22 cellular contexts compared by ENCODE assay signal in the genomic region with DNA sequence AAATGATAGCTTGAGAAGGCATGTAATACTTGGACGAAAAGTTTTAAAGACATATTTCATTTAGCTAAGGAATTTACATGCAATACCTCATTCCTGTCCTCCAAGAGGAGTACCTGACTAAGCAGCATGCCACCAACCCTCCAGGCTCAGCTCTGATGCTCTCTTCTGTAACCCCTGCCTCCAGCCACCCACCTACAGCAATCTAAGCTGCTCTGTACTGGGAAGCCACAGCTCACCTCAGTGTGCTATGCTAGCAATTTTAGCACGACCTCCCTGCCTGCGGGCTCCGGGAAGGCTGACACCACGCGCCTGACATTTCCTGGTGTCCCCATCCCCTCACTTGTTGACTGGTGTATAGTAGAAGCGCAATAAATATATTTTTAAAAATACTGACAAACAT. TPM values are rescaled to one million over a fixed set of nuclear protein-coding genes. Genes with fewer than 3 reads are reported as not detected.
DNase-seq lines count a peak whose midpoint lies in the region; FAIRE-seq and TF ChIP-seq lines count a peak whose summit lies in the region.
"Had no signal": no experiment of that assay in that cellular context is flagged by ENCODE, and none has a peak within 500 bp of the region (broad histone marks: within the 10 kb centered on the region; RNA-seq: fewer than 3 reads in every experiment).

No MANE protein-coding gene starts in this region.

- no peaks in the 10 kb centered on the region for H3K79me2 ChIP-seq in astrocyte (ENCODE audit: insufficient read depth, low read length)

- no peaks in the 10 kb centered on the region for H3K9me3 Mint-ChIP-seq in astrocyte (ENCODE audit: unreplicated experiment)
- H3K9me3 Mint-ChIP-seq: CD4-positive, alpha-beta memory T cell; GM23338; HFFc6 had no signal

- H3K36me3 Mint-ChIP-seq in astrocyte (ENCODE audit: low read depth, unreplicated experiment): no peaks in the 10 kb centered on the region
- H3K36me3 Mint-ChIP-seq: CD4-positive, alpha-beta memory T cell had no signal

- DNase-seq in astrocyte (ENCODE audit: low read depth): no peak
- DNase-seq in iPS-NIHi7 (ENCODE audit: extremely low spot score): peak; percentile 22
- DNase-seq in amygdala (lab: John Stamatoyannopoulos, UW): no peak
- DNase-seq in NAMALWA (ENCODE audit: low spot score): no peak
- DNase-seq in ovary: no peak
- no peak for DNase-seq in Ammon's horn (ENCODE audit: low spot score)
- DNase-seq: 8988T; ACHN; AML-193; C1 segment of cervical spinal cord; Calu3; CD4-positive, alpha-beta memory T cell; COR-L47; DMS79; EL; GF-D8; H9; HFFc6 had no signal

- H3K4me3 ChIP-seq in HEK293 (ENCODE audit: low read depth, low read length): no peak overlapping the region
- no peak overlapping the region for H3K4me3 ChIP-seq in astrocyte (ENCODE audit: insufficient read depth, low read depth, low read length)
- no peak overlapping the region for H3K4me3 ChIP-seq in ovary
- H3K4me3 ChIP-seq: A549, GM23338 had no signal

- WGBS in ovary, 3 donors: 75 to 85% (median 78%) methylated on average over 7 of the region's 7 CpGs

- no peak overlapping the region for H3K9ac ChIP-seq in astrocyte (ENCODE audit: low read length)

- no peaks in the 10 kb centered on the region for H3K27me3 ChIP-seq in astrocyte (ENCODE audit: insufficient read depth, low read length)
- H3K27me3 ChIP-seq in ovary: no peaks in the 10 kb centered on the region

- FAIRE-seq in astrocyte (lab: Jason Lieb, UNC): peak; percentile 96
- FAIRE-seq: GM12891 had no signal

- H3K4me1 Mint-ChIP-seq in astrocyte (ENCODE audit: low read depth, unreplicated experiment): peaks cover 20% of the 10 kb centered on the region
- H3K4me1 Mint-ChIP-seq: CD4-positive, alpha-beta memory T cell had no signal

- H3K9me3 ChIP-seq in HEK293 (ENCODE audit: control insufficient read depth, insufficient read depth, low read depth, low read length): no peaks in the 10 kb centered on the region
- H3K9me3 ChIP-seq in astrocyte (ENCODE audit: insufficient read depth, low read depth, low read length): no peaks in the 10 kb centered on the region
- H3K9me3 ChIP-seq in ovary: no peaks in the 10 kb centered on the region
- H3K9me3 ChIP-seq: A549 had no signal

- no peaks in the 10 kb centered on the region for H3K36me3 ChIP-seq in HEK293 (ENCODE audit: control insufficient read depth in 2 of 2, insufficient read depth in 1 of 2, low read length in 2 of 2)
- H3K36me3 ChIP-seq in astrocyte (ENCODE audit: insufficient read depth, low read length): no peaks in the 10 kb centered on the region
- H3K36me3 ChIP-seq in ovary: no peaks in the 10 kb centered on the region

- CTCF ChIA-PET in HEK293 (lab: Yijun Ruan, JAX): no interaction called here

- H3K27me3 Mint-ChIP-seq in astrocyte (ENCODE audit: low read depth, unreplicated experiment): no peaks in the 10 kb centered on the region

- no peak for TF ChIP-seq EP300 in ovary (IDR thresholded peaks at IDR 0.05)

- H3K4me1 ChIP-seq in HEK293 (ENCODE audit: control insufficient read depth, insufficient read depth, low read length) (peaks cover 10% of the 10 kb centered on the region; the same call in 1 of the 2 replicates), astrocyte (ENCODE audit: insufficient read depth, low read length) (peaks cover 4% of the 10 kb centered on the region), ovary (ENCODE audit: insufficient read depth) (no peaks in the 10 kb centered on the region)
- H3K4me1 ChIP-seq: A549 had no signal

- H3K4me2 ChIP-seq in astrocyte (ENCODE audit: low read length): no peak overlapping the region
- H3K4me2 ChIP-seq: A549, GM23338 had no signal

- H3K27ac ChIP-seq in HEK293 (ENCODE audit: extremely low read depth, low read depth, low read length) (no peak overlapping the region), astrocyte (ENCODE audit: low read depth, low read length) (no peak overlapping the region), ovary (no peak overlapping the region)
- H3K27ac ChIP-seq: A549 had no signal

- H3K4me3 Mint-ChIP-seq in astrocyte (ENCODE audit: unreplicated experiment): no peak overlapping the region
- H3K4me3 Mint-ChIP-seq: CD4-positive, alpha-beta memory T cell; GM23338; H9; HFFc6 had no signal

- POLR2A ChIA-PET in HEK293 (lab: Yijun Ruan, JAX): no interaction called here

- TF ChIP-seq CTCF in HEK293 (tag by site-specific recombination; IDR thresholded peaks at IDR 0.05) (no peak), astrocyte (IDR thresholded peaks at IDR 0.05; ENCODE audit: insufficient read depth, low read depth, low read length) (no peak), ovary (IDR thresholded peaks at IDR 0.05) (no peak)

- no peaks in the 10 kb centered on the region for H4K20me1 ChIP-seq in astrocyte (ENCODE audit: insufficient read depth, low read length)

- intact Hi-C loops in ovary (cut with DNase I): no loop called here

- H3K27ac Mint-ChIP-seq in astrocyte (ENCODE audit: unreplicated experiment): no peak overlapping the region
- H3K27ac Mint-ChIP-seq: CD4-positive, alpha-beta memory T cell; GM23338; H9; HFFc6 had no signal

- H2AFZ ChIP-seq in astrocyte (ENCODE audit: low read depth, low read length): no peak overlapping the region
- H2AFZ ChIP-seq: GM23338 had no signal

- TF ChIP-seq POLR2A in ovary (IDR thresholded peaks at IDR 0.05): no peak

TF ChIP-seq in HEK293, 187 proteins besides CTCF, POLR2A, EP300 and RAD21:
- TF ChIP-seq ZNF214 (tag by site-specific recombination; IDR thresholded peaks at IDR 0.05; ENCODE audit: borderline replicate concordance): no peak
- 0 out of 2 replicates have a peak, but pooled peaks have one; percentile 12 for TF ChIP-seq EGR2 (tag by site-specific recombination; IDR thresholded peaks at IDR 0.05; ENCODE audit: low read depth)

RNA-seq across cellular contexts. Expression of gene GPM6B, which starts 23.2 kb away (rescaled TPM):
- 21.5 and 22.4 TPM in 2 replicates for total RNA-seq in astrocyte
- total RNA-seq in ovary: 1 to 10 TPM in 6 of 7 donors, under 1 TPM in 1; 1.00 to 5.1 (median 4.2) TPM
- 1 to 10 TPM; 3.4 to 9.4 TPM for polyA plus RNA-seq in ovary
- total RNA-seq: CD4-positive, alpha-beta memory T cell; HFFc6 had no signal
